19 cellular contexts compared by ENCODE assay signal in genomic region chr2:200484934-200485333, GRCh38. TPM values are rescaled to one million over a fixed set of nuclear protein-coding genes. Genes with fewer than 3 reads are reported as not detected.
A peak's percentile ranks its signal among the peaks of the same experiment; 100 is the strongest.
DNase-seq lines count a peak whose midpoint lies in the region; ATAC-seq and TF ChIP-seq lines count a peak whose summit lies in the region.
"Had no signal": no experiment of that assay in that cellular context is flagged by ENCODE, and none has a peak within 500 bp of the region (broad histone marks: within the 10 kb centered on the region; RNA-seq: fewer than 3 reads in every experiment).

No MANE protein-coding gene starts in this region.

- no peak for ATAC-seq in CD4-positive, alpha-beta T cell (ENCODE audit: poor library complexity)
- ATAC-seq in upper lobe of right lung: no peak

- H3K27me3 Mint-ChIP-seq in chondrocyte (ENCODE audit: low read depth) (no peaks in the 10 kb centered on the region), progenitor cell of endocrine pancreas (no peaks in the 10 kb centered on the region)
- H3K27me3 Mint-ChIP-seq in CD4-positive, alpha-beta T cell: no peaks in the 10 kb centered on the region

- H3K4me3 ChIP-seq in upper lobe of right lung (no peak overlapping the region), sigmoid colon (no peak overlapping the region)

- 83% methylated on average over 3 of the region's 3 CpGs for WGBS in sigmoid colon, 2 donors

- H3K9me3 ChIP-seq in CD4-positive, alpha-beta T cell (ENCODE audit: control insufficient read depth, low read length): no peaks in the 10 kb centered on the region
- no peaks in the 10 kb centered on the region for H3K9me3 ChIP-seq in upper lobe of right lung
- no peaks in the 10 kb centered on the region for H3K9me3 ChIP-seq in sigmoid colon

- H3K27ac ChIP-seq in CD4-positive, alpha-beta T cell (ENCODE audit: low read depth, low read length): no peak overlapping the region
- H3K27ac ChIP-seq in upper lobe of right lung: no peak overlapping the region
- H3K27ac ChIP-seq in sigmoid colon: no peak overlapping the region

- H3K27ac Mint-ChIP-seq in chondrocyte (ENCODE audit: unreplicated experiment): peak overlapping the region; percentile 27
- H3K27ac Mint-ChIP-seq in progenitor cell of endocrine pancreas: peak overlapping the region; percentile 71
- H3K27ac Mint-ChIP-seq in CD4-positive, alpha-beta T cell: no peak overlapping the region
- H3K27ac Mint-ChIP-seq: HFFc6 had no signal

- peaks cover 8% of the 10 kb centered on the region for H3K36me3 Mint-ChIP-seq in chondrocyte (ENCODE audit: low read depth)
- peaks cover 7% of the 10 kb centered on the region for H3K36me3 Mint-ChIP-seq in progenitor cell of endocrine pancreas (ENCODE audit: insufficient read depth)
- peaks cover 10% of the 10 kb centered on the region for H3K36me3 Mint-ChIP-seq in CD4-positive, alpha-beta T cell (ENCODE audit: low read depth)

- H3K27me3 ChIP-seq in CD4-positive, alpha-beta T cell (ENCODE audit: control insufficient read depth, insufficient read depth, low read length): no peaks in the 10 kb centered on the region
- H3K27me3 ChIP-seq in upper lobe of right lung (no peaks in the 10 kb centered on the region), sigmoid colon (no peaks in the 10 kb centered on the region)

- DNase-seq in LHCN-M2 (ENCODE audit: low read depth): peak; percentile 50
- peak; percentile 10 for DNase-seq in SK-N-DZ (ENCODE audit: low spot score)
- no peak for DNase-seq in chondrocyte (ENCODE audit: low spot score)
- no peak for DNase-seq in progenitor cell of endocrine pancreas (ENCODE audit: low spot score, unreplicated experiment)
- no peak for DNase-seq in CD4-positive, alpha-beta T cell
- no peak for DNase-seq in upper lobe of right lung
- no peak for DNase-seq in sigmoid colon
- DNase-seq: ACHN, C1 segment of cervical spinal cord, DMS79, HFFc6, NCI-H1105 treated with DMSO at 0.1 percent for 48 hours, NCI-H1694, NCI-H2081 treated with DMSO at 0.1 percent for 48 hours, NCI-H2227 treated with DMSO at 0.1 percent for 48 hours, NCI-H510A treated with DMSO at 0.1 percent for 48 hours, NCI-H774, RPMI8226, SIG-M5 had no signal

- no peak for TF ChIP-seq CTCF in chondrocyte (IDR thresholded peaks at IDR 0.05)
- TF ChIP-seq CTCF in progenitor cell of endocrine pancreas (IDR thresholded peaks at IDR 0.05; ENCODE audit: unreplicated experiment): no peak
- TF ChIP-seq CTCF in CD4-positive, alpha-beta T cell (IDR thresholded peaks at IDR 0.05): no peak
- no peak for TF ChIP-seq CTCF in upper lobe of right lung (IDR thresholded peaks at IDR 0.05)
- TF ChIP-seq CTCF in sigmoid colon (IDR thresholded peaks at IDR 0.05): no peak

- CTCF ChIA-PET in CD4-positive, alpha-beta T cell (lab: Charles Lee): interaction anchor here (1.0 kb wide), 1 partner anchor 13 kb away, joined by 3 read pairs; no protein-coding TSS in a partner anchor

- H3K36me3 ChIP-seq in upper lobe of right lung (peaks cover 10% of the 10 kb centered on the region), sigmoid colon (peaks cover 0 to 14% (median 4%) of the 10 kb centered on the region in 4 donors)

- H3K9me3 Mint-ChIP-seq in chondrocyte (ENCODE audit: low read depth): no peaks in the 10 kb centered on the region
- no peaks in the 10 kb centered on the region for H3K9me3 Mint-ChIP-seq in progenitor cell of endocrine pancreas (ENCODE audit: low read depth)
- H3K9me3 Mint-ChIP-seq in CD4-positive, alpha-beta T cell: no peaks in the 10 kb centered on the region
- H3K9me3 Mint-ChIP-seq: HFFc6 had no signal

- H3K4me3 Mint-ChIP-seq in chondrocyte (ENCODE audit: unreplicated experiment): no peak overlapping the region
- H3K4me3 Mint-ChIP-seq in progenitor cell of endocrine pancreas (ENCODE audit: low read depth): no peak overlapping the region
- no peak overlapping the region for H3K4me3 Mint-ChIP-seq in CD4-positive, alpha-beta T cell
- H3K4me3 Mint-ChIP-seq: HFFc6 had no signal

- TF ChIP-seq POLR2A in sigmoid colon (IDR thresholded peaks at IDR 0.05): no peak

- no peak for TF ChIP-seq EP300 in sigmoid colon (IDR thresholded peaks at IDR 0.05)

- no peaks in the 10 kb centered on the region for H3K4me1 ChIP-seq in upper lobe of right lung
- H3K4me1 ChIP-seq in sigmoid colon: peaks cover 0 to 17% (median 7%) of the 10 kb centered on the region in 4 donors

- H3K4me1 Mint-ChIP-seq in chondrocyte (ENCODE audit: low read depth): peaks cover 44% of the 10 kb centered on the region
- peaks cover 35% of the 10 kb centered on the region for H3K4me1 Mint-ChIP-seq in progenitor cell of endocrine pancreas (ENCODE audit: low read depth)
- H3K4me1 Mint-ChIP-seq in CD4-positive, alpha-beta T cell (ENCODE audit: low read depth): no peaks in the 10 kb centered on the region

- POLR2A ChIA-PET in CD4-positive, alpha-beta T cell (lab: Charles Lee): no interaction called here

- intact Hi-C loops in CD4-positive, alpha-beta T cell (cut with DNase I, micrococcal nuclease): no loop called here
- intact Hi-C loops in upper lobe of right lung (cut with DNase I): no loop called here
- intact Hi-C loops in sigmoid colon (cut with DNase I): loop anchor here (5.0 kb wide), 1 partner anchor 178 kb away; the partner anchor contains the start of gene SPATS2L

RNA-seq across cellular contexts. Expression of gene KCTD18, which starts 24.9 kb away (rescaled TPM):
- 19.6 and 22.5 TPM in 2 replicates for total RNA-seq in LHCN-M2 (2014; rRNA removed)
- polyA plus RNA-seq in LHCN-M2 (2012): 6.9 TPM
- 11.8 and 14.2 TPM in 2 replicates for polyA plus RNA-seq in SK-N-DZ (2014; cell fraction: cytosol; rRNA removed)
- polyA plus RNA-seq in SK-N-DZ (2014; cell fraction: nucleus; rRNA removed): 8.3 and 16.5 TPM in 2 replicates
- 17.3 to 18.9 TPM (median 17.6 TPM) in 3 replicates for total RNA-seq in chondrocyte
- total RNA-seq in progenitor cell of endocrine pancreas: 7.3 and 10.0 TPM in 2 replicates
- total RNA-seq in CD4-positive, alpha-beta T cell: 10 to 100 TPM; 18.9 to 19.8 TPM
- total RNA-seq in upper lobe of right lung: 13.0 TPM
- total RNA-seq in sigmoid colon: 10 to 100 TPM; 18.1 to 33.9 (median 25.1) TPM
- polyA plus RNA-seq in sigmoid colon: 10 to 100 TPM; 10.5 to 12.6 (median 12.0) TPM

RNA-seq across cellular contexts. Expression of gene SGO2, which starts 41.1 kb away (rescaled TPM):
- total RNA-seq in LHCN-M2 (2014; rRNA removed) (43.1 and 48.9 TPM in 2 replicates), chondrocyte (4.9 to 6.6 TPM (median 5.7 TPM) in 3 replicates), progenitor cell of endocrine pancreas (13.1 and 14.1 TPM in 2 replicates), upper lobe of right lung (2.1 TPM), sigmoid colon (1 to 10 TPM; 1.1 to 3.3 (median 2.2) TPM)
- 5.8 TPM for polyA plus RNA-seq in LHCN-M2 (2012)
- 13.0 and 13.6 TPM in 2 replicates for polyA plus RNA-seq in SK-N-DZ (2014; cell fraction: cytosol; rRNA removed)
- 11.1 and 24.7 TPM in 2 replicates for polyA plus RNA-seq in SK-N-DZ (2014; cell fraction: nucleus; rRNA removed)
- under 1 TPM; 0.64 to 0.74 TPM for total RNA-seq in CD4-positive, alpha-beta T cell
- 1 to 10 TPM in 2 of 3 donors, under 1 TPM in 1; 0.60 to 5.0 (median 1.8) TPM for polyA plus RNA-seq in sigmoid colon

Comparison
In these comparisons a context has a peak if more than half of its experiments do, and no peak if none do; other contexts are left out.
1. DNase-seq: peak in LHCN-M2 (single experiment) and SK-N-DZ (single experiment); none in chondrocyte (single experiment), progenitor cell of endocrine pancreas (single experiment), CD4-positive, alpha-beta T cell (0 of 10), upper lobe of right lung (single experiment) and sigmoid colon (single experiment).